ENCODE assay signal across 1 cellular context in the genomic region with DNA sequence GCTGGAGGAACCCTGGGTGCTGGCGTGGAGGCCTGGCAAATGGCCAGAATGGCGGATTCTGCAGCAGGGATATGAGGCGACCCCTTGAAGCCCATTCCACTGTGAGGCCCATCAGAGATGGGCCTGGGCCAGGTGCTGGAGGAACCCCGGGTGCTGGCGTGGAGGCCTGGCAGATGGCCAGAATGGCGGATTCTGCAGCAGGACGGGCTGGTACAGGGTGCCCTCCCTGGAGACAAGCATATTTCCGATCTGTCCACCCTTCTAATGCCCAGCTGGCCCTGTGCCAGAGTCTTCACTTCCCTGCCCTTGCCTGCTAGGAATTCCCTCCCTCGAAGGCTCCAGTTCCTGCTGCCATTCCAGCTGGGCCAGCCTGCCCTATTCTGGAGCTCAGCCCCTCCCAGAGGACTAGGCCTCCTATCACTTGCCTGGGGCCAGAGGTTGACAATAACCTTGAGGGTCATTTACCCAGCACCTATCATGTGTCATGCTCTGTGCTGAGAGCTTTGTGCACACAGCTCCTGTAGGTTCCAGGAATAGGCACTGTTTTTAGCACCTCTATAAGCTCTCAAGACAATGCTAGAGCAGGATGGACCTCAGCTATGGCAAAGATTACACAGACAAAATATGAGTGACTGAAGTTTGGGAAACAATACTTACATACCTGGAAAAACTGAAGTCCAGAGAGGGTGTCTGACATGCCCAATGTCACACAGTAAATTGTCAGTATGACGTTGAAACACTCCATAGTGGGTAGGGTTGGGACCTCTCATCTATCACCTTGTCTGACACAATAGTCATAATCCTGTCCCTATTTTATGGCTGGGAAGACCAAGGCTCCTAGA.
TF ChIP-seq lines count a peak whose summit lies in the region.

No MANE protein-coding gene starts in this region.

TF ChIP-seq in HepG2, 621 proteins besides CTCF, POLR2A, EP300 and RAD21 (continued from another document and continues in another):
- TF ChIP-seq, protein P1, sequence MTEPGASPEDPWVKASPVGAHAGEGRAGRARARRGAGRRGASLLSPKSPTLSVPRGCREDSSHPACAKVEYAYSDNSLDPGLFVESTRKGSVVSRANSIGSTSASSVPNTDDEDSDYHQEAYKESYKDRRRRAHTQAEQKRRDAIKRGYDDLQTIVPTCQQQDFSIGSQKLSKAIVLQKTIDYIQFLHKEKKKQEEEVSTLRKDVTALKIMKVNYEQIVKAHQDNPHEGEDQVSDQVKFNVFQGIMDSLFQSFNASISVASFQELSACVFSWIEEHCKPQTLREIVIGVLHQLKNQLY (CRISPR knock-in tag; IDR thresholded peaks at IDR 0.05): no peak
- no peak for TF ChIP-seq ZNF136 (CRISPR knock-in tag; IDR thresholded peaks at IDR 0.05; ENCODE audit: low read depth)
- TF ChIP-seq, protein P2, sequence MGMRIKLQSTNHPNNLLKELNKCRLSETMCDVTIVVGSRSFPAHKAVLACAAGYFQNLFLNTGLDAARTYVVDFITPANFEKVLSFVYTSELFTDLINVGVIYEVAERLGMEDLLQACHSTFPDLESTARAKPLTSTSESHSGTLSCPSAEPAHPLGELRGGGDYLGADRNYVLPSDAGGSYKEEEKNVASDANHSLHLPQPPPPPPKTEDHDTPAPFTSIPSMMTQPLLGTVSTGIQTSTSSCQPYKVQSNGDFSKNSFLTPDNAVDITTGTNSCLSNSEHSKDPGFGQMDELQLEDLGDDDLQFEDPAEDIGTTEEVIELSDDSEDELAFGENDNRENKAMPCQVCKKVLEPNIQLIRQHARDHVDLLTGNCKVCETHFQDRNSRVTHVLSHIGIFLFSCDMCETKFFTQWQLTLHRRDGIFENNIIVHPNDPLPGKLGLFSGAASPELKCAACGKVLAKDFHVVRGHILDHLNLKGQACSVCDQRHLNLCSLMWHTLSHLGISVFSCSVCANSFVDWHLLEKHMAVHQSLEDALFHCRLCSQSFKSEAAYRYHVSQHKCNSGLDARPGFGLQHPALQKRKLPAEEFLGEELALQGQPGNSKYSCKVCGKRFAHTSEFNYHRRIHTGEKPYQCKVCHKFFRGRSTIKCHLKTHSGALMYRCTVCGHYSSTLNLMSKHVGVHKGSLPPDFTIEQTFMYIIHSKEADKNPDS (CRISPR knock-in tag; IDR thresholded peaks at IDR 0.05): no peak
- TF ChIP-seq ZNF484 (CRISPR knock-in tag; IDR thresholded peaks at IDR 0.05; ENCODE audit: borderline replicate concordance, low read depth): no peak
- no peak for TF ChIP-seq ZNF160 (CRISPR knock-in tag; IDR thresholded peaks at IDR 0.05)
- TF ChIP-seq ZNF383 (CRISPR knock-in tag; IDR thresholded peaks at IDR 0.05; ENCODE audit: borderline replicate concordance): no peak
- no peak for TF ChIP-seq CEBPG (CRISPR knock-in tag; IDR thresholded peaks at IDR 0.05)
- TF ChIP-seq, protein P3, sequence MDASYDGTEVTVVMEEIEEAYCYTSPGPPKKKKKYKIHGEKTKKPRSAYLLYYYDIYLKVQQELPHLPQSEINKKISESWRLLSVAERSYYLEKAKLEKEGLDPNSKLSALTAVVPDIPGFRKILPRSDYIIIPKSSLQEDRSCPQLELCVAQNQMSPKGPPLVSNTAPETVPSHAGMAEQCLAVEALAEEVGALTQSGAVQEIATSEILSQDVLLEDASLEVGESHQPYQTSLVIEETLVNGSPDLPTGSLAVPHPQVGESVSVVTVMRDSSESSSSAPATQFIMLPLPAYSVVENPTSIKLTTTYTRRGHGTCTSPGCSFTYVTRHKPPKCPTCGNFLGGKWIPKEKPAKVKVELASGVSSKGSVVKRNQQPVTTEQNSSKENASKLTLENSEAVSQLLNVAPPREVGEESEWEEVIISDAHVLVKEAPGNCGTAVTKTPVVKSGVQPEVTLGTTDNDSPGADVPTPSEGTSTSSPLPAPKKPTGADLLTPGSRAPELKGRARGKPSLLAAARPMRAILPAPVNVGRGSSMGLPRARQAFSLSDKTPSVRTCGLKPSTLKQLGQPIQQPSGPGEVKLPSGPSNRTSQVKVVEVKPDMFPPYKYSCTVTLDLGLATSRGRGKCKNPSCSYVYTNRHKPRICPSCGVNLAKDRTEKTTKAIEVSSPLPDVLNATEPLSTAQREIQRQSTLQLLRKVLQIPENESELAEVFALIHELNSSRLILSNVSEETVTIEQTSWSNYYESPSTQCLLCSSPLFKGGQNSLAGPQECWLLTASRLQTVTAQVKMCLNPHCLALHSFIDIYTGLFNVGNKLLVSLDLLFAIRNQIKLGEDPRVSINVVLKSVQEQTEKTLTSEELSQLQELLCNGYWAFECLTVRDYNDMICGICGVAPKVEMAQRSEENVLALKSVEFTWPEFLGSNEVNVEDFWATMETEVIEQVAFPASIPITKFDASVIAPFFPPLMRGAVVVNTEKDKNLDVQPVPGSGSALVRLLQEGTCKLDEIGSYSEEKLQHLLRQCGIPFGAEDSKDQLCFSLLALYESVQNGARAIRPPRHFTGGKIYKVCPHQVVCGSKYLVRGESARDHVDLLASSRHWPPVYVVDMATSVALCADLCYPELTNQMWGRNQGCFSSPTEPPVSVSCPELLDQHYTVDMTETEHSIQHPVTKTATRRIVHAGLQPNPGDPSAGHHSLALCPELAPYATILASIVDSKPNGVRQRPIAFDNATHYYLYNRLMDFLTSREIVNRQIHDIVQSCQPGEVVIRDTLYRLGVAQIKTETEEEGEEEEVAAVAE (CRISPR knock-in tag; IDR thresholded peaks at IDR 0.05; ENCODE audit: borderline replicate concordance): no peak
- no peak for TF ChIP-seq ZNF224 (CRISPR knock-in tag; IDR thresholded peaks at IDR 0.05)
- TF ChIP-seq NCOA5 (CRISPR knock-in tag; IDR thresholded peaks at IDR 0.05): no peak
- no peak for TF ChIP-seq MLLT10 (CRISPR knock-in tag; IDR thresholded peaks at IDR 0.05)
- TF ChIP-seq PLRG1 (conservative IDR thresholded peaks at IDR 0.05): no peak
- 0 out of 2 replicates have a peak, but pooled peaks have one; percentile 31 for TF ChIP-seq SPEN (CRISPR knock-in tag; IDR thresholded peaks at IDR 0.05; ENCODE audit: low read depth)
- no peak for TF ChIP-seq ZNF232 (CRISPR knock-in tag; IDR thresholded peaks at IDR 0.05; ENCODE audit: borderline replicate concordance)
- TF ChIP-seq TGIF2 (CRISPR knock-in tag; IDR thresholded peaks at IDR 0.05): no peak
- no peak for TF ChIP-seq AHR (CRISPR knock-in tag; IDR thresholded peaks at IDR 0.05)
- no peak for TF ChIP-seq BHLHE40 (IDR thresholded peaks at IDR 0.05; ENCODE audit: low read length)
- no peak for TF ChIP-seq SUZ12 (IDR thresholded peaks at IDR 0.05; ENCODE audit: low read depth, low read length)
- TF ChIP-seq ARNTL (CRISPR knock-in tag; IDR thresholded peaks at IDR 0.05): no peak
- TF ChIP-seq ZFP41 (CRISPR knock-in tag; IDR thresholded peaks at IDR 0.05; ENCODE audit: borderline replicate concordance): no peak
- TF ChIP-seq ZNF331 (CRISPR knock-in tag; IDR thresholded peaks at IDR 0.05): no peak
- TF ChIP-seq, protein P4, sequence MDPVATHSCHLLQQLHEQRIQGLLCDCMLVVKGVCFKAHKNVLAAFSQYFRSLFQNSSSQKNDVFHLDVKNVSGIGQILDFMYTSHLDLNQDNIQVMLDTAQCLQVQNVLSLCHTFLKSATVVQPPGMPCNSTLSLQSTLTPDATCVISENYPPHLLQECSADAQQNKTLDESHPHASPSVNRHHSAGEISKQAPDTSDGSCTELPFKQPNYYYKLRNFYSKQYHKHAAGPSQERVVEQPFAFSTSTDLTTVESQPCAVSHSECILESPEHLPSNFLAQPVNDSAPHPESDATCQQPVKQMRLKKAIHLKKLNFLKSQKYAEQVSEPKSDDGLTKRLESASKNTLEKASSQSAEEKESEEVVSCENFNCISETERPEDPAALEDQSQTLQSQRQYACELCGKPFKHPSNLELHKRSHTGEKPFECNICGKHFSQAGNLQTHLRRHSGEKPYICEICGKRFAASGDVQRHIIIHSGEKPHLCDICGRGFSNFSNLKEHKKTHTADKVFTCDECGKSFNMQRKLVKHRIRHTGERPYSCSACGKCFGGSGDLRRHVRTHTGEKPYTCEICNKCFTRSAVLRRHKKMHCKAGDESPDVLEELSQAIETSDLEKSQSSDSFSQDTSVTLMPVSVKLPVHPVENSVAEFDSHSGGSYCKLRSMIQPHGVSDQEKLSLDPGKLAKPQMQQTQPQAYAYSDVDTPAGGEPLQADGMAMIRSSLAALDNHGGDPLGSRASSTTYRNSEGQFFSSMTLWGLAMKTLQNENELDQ (CRISPR knock-in tag; IDR thresholded peaks at IDR 0.05; ENCODE audit: borderline replicate concordance): no peak
- TF ChIP-seq ZNF256 (CRISPR knock-in tag; conservative IDR thresholded peaks at IDR 0.05): no peak
- TF ChIP-seq, protein P5, sequence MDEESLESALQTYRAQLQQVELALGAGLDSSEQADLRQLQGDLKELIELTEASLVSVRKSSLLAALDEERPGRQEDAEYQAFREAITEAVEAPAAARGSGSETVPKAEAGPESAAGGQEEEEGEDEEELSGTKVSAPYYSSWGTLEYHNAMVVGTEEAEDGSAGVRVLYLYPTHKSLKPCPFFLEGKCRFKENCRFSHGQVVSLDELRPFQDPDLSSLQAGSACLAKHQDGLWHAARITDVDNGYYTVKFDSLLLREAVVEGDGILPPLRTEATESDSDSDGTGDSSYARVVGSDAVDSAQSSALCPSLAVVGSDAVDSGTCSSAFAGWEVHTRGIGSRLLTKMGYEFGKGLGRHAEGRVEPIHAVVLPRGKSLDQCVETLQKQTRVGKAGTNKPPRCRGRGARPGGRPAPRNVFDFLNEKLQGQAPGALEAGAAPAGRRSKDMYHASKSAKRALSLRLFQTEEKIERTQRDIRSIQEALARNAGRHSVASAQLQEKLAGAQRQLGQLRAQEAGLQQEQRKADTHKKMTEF (CRISPR knock-in tag; IDR thresholded peaks at IDR 0.05): no peak
- TF ChIP-seq AKAP8 (CRISPR knock-in tag; IDR thresholded peaks at IDR 0.05): no peak
- no peak for TF ChIP-seq ZNF24 (IDR thresholded peaks at IDR 0.05)
- TF ChIP-seq, protein P6, sequence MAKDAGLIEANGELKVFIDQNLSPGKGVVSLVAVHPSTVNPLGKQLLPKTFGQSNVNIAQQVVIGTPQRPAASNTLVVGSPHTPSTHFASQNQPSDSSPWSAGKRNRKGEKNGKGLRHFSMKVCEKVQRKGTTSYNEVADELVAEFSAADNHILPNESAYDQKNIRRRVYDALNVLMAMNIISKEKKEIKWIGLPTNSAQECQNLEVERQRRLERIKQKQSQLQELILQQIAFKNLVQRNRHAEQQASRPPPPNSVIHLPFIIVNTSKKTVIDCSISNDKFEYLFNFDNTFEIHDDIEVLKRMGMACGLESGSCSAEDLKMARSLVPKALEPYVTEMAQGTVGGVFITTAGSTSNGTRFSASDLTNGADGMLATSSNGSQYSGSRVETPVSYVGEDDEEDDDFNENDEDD (CRISPR knock-in tag; IDR thresholded peaks at IDR 0.05; ENCODE audit: borderline replicate concordance): no peak
- TF ChIP-seq, protein P7, sequence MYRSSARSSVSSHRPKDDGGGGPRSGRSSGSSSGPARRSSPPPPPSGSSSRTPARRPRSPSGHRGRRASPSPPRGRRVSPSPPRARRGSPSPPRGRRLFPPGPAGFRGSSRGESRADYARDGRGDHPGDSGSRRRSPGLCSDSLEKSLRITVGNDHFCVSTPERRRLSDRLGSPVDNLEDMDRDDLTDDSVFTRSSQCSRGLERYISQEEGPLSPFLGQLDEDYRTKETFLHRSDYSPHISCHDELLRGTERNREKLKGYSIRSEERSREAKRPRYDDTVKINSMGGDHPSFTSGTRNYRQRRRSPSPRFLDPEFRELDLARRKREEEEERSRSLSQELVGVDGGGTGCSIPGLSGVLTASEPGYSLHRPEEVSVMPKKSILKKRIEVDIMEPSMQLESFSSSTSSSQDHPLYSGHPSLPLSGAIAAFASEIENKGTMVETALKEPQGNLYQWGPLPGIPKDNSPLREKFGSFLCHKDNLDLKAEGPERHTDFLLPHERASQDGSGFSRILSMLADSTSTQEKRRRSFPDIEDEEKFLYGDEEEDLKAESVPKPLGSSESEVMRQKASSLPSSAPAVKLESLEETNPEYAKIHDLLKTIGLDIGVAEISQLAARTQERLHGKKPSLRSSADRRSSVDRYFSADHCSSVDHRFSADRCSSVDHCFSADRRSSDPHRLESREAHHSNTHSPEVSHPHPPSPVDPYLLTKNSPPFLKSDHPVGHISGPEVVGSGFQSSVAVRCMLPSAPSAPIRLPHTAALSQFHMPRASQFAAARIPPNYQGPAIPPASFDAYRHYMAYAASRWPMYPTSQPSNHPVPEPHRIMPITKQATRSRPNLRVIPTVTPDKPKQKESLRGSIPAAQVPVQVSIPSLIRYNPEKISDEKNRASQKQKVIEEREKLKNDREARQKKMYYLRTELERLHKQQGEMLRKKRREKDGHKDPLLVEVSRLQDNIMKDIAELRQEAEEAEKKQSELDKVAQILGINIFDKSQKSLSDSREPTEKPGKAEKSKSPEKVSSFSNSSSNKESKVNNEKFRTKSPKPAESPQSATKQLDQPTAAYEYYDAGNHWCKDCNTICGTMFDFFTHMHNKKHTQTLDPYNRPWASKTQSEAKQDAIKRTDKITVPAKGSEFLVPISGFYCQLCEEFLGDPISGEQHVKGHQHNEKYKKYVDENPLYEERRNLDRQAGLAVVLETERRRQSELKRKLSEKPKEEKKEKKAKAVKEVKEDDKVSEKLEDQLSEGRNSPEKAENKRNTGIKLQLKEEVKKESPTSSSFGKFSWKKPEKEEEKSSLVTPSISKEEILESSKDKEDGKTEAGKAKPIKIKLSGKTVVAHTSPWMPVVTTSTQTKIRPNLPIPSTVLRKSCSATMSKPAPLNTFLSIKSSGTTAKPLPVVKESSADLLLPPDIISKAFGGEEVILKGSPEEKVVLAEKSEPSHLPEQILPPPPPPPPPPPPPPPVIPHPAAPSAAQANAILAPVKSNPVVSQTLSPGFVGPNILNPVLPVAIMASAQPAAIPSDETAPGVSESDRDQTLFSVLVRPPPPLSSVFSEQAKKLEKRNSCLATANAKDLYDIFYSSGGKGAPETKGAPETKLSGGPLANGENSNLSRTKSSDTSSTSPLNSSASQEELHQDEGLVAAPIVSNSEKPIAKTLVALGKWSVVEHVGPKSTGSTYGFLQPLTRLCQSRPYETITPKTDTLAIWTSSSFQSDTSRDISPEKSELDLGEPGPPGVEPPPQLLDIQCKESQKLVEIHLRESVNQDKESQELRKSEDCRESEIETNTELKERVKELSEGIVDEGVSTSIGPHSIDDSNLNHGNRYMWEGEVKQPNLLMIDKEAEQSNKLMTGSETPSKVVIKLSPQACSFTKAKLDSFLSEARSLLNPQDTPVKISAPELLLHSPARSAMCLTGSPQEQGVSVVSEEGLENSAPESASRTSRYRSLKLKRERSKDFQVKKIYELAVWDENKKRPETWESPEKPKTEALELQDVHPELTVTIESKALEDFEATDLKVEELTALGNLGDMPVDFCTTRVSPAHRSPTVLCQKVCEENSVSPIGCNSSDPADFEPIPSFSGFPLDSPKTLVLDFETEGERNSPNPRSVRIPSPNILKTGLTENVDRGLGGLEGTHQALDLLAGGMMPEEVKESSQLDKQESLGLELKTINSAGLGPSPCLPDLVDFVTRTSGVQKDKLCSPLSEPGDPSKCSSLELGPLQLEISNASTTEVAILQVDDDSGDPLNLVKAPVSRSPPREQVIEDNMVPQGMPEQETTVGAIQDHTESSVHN (CRISPR knock-in tag; IDR thresholded peaks at IDR 0.05): no peak
- no peak for TF ChIP-seq ZNF121 (CRISPR knock-in tag; IDR thresholded peaks at IDR 0.05)
- no peak for TF ChIP-seq ZNF329 (CRISPR knock-in tag; IDR thresholded peaks at IDR 0.05; ENCODE audit: low read depth)
- no peak for TF ChIP-seq ZBTB7A (CRISPR knock-in tag; IDR thresholded peaks at IDR 0.05)
- TF ChIP-seq NFE2 (CRISPR knock-in tag; IDR thresholded peaks at IDR 0.05): no peak
